ENCODE assay signal across 1 cellular context in genomic region chr12:108826807-108827721, GRCh38.
TF ChIP-seq lines count a peak whose summit lies in the region.

No MANE protein-coding gene starts in this region.

TF ChIP-seq in HCT116, 20 proteins besides CTCF, POLR2A, EP300 and RAD21 (continued from another document):
- TF ChIP-seq CBX3 (IDR thresholded peaks at IDR 0.05; ENCODE audit: low read depth) (no peak), CEBPB (IDR thresholded peaks at IDR 0.05; ENCODE audit: low read depth) (no peak)
